13 cellular contexts compared by ENCODE assay signal in genomic region chr10:103550229-103550628, GRCh38.
"Had no signal": no experiment of that assay in that cellular context is flagged by ENCODE, and none has a peak within 500 bp of the region (broad histone marks: within the 10 kb centered on the region; RNA-seq: fewer than 3 reads in every experiment).

No MANE protein-coding gene starts in this region.

- H3K27ac Mint-ChIP-seq: activated CD4-positive, alpha-beta memory T cell treated with anti-CD3 and anti-CD28 coated beads for 36 hours; activated CD4-positive, alpha-beta T cell treated with anti-CD3 and anti-CD28 coated beads for 36 hours; activated CD8-positive, alpha-beta memory T cell treated with anti-CD3 and anti-CD28 coated beads, Interleukin-2, amount 10 ng/mL, durations not matched to agents 7 days and 5 days; activated naive CD4-positive, alpha-beta T cell treated with anti-CD3 and anti-CD28 coated beads, Interleukin-2, amount 50 U/mL, for 24 hours; stimulated activated naive B cell treated with anti-CD40 and anti-IgM and Interleukin-4, amounts not matched to agents 10 μg/mL and 1 μg/mL and 100 μg/mL, for 72 hours had no signal

- H3K36me3 Mint-ChIP-seq: activated CD4-positive, alpha-beta memory T cell treated with anti-CD3 and anti-CD28 coated beads for 36 hours; activated CD8-positive, alpha-beta memory T cell treated with anti-CD3 and anti-CD28 coated beads, Interleukin-2, amount 10 ng/mL, durations not matched to agents 7 days and 5 days; activated naive CD4-positive, alpha-beta T cell treated with anti-CD3 and anti-CD28 coated beads, Interleukin-2, amount 50 U/mL, for 24 hours; stimulated activated naive B cell treated with anti-CD40 and anti-IgM and Interleukin-4, amounts not matched to agents 10 μg/mL and 1 μg/mL and 100 μg/mL, for 72 hours had no signal

- H3K27me3 ChIP-seq: cardiac muscle cell, ovary, thyroid gland, vagina had no signal

- DNase-seq: activated CD4-positive, alpha-beta memory T cell treated with anti-CD3 and anti-CD28 coated beads for 36 hours; activated CD4-positive, alpha-beta T cell treated with anti-CD3 and anti-CD28 coated beads for 36 hours; activated CD8-positive, alpha-beta memory T cell treated with anti-CD3 and anti-CD28 coated beads, Interleukin-2, amount 10 ng/mL, durations not matched to agents 7 days and 5 days; activated effector memory CD4-positive, alpha-beta T cell treated with anti-CD3 and anti-CD28 coated beads, Interleukin-2, amount 50 U/mL, for 16 hours; activated T-cell treated with anti-CD3 and anti-CD28 coated beads, Interleukin-2, amount 50 U/mL, for 1 hour; left colon; lower lobe of right lung; stimulated activated naive B cell treated with anti-CD40 and anti-IgM and Interleukin-4, amounts not matched to agents 10 μg/mL and 1 μg/mL and 100 μg/mL, for 72 hours; thyroid gland had no signal

- H3K4me3 Mint-ChIP-seq: activated CD4-positive, alpha-beta memory T cell treated with anti-CD3 and anti-CD28 coated beads for 36 hours; activated CD4-positive, alpha-beta T cell treated with anti-CD3 and anti-CD28 coated beads for 36 hours; activated CD8-positive, alpha-beta memory T cell treated with anti-CD3 and anti-CD28 coated beads, Interleukin-2, amount 10 ng/mL, durations not matched to agents 7 days and 5 days; activated naive CD4-positive, alpha-beta T cell treated with anti-CD3 and anti-CD28 coated beads, Interleukin-2, amount 50 U/mL, for 24 hours; stimulated activated naive B cell treated with anti-CD40 and anti-IgM and Interleukin-4, amounts not matched to agents 10 μg/mL and 1 μg/mL and 100 μg/mL, for 72 hours had no signal

- H3K9me3 ChIP-seq: lower lobe of right lung, ovary, thyroid gland, vagina had no signal

- H3K4me3 ChIP-seq: cardiac muscle cell, lower lobe of right lung, ovary, thyroid gland, vagina had no signal

- H3K9me3 Mint-ChIP-seq: activated CD4-positive, alpha-beta memory T cell treated with anti-CD3 and anti-CD28 coated beads for 36 hours; activated naive CD4-positive, alpha-beta T cell treated with anti-CD3 and anti-CD28 coated beads, Interleukin-2, amount 50 U/mL, for 24 hours; stimulated activated naive B cell treated with anti-CD40 and anti-IgM and Interleukin-4, amounts not matched to agents 10 μg/mL and 1 μg/mL and 100 μg/mL, for 72 hours had no signal

- H3K27ac ChIP-seq: cardiac muscle cell, lower lobe of right lung, ovary, thyroid gland, vagina had no signal

- ATAC-seq: activated CD4-positive, alpha-beta T cell treated with anti-CD3 and anti-CD28 coated beads for 36 hours; activated CD8-positive, alpha-beta memory T cell treated with anti-CD3 and anti-CD28 coated beads, Interleukin-2, amount 10 ng/mL, durations not matched to agents 7 days and 5 days; left colon; lower lobe of right lung; stimulated activated naive B cell treated with anti-CD40 and anti-IgM and Interleukin-4, amounts not matched to agents 10 μg/mL and 1 μg/mL and 100 μg/mL, for 72 hours had no signal

- H3K36me3 ChIP-seq: cardiac muscle cell, lower lobe of right lung, ovary, thyroid gland, vagina had no signal
